Comparison of ENCODE assay signal across 23 cellular contexts in the genomic region with DNA sequence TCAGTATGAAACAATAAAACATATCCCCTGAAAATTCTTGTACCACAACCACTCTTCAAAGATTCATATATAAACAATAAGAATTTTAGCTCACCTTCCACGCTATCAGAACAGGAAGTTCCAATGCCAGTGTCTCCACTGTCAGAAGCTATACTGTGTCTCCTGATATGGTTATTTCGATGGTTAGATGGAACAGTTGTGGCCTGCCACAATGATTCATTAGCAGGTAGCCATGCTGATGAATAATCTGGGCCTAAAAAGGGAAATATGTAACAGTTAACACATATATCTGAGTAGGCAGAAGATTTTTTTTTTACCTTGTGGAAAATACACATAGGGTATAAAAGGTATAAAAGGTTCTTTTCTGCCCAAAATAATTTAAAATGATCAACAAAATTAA. TPM values are rescaled to one million over a fixed set of nuclear protein-coding genes. Genes with fewer than 3 reads are reported as not detected.
DNase-seq lines count a peak whose midpoint lies in the region; ATAC-seq, FAIRE-seq and TF ChIP-seq lines count a peak whose summit lies in the region.
"Had no signal": no experiment of that assay in that cellular context is flagged by ENCODE, and none has a peak within 500 bp of the region (broad histone marks: within the 10 kb centered on the region; RNA-seq: fewer than 3 reads in every experiment).

No MANE protein-coding gene starts in this region.

- no peaks in the 10 kb centered on the region for H3K9me3 ChIP-seq in CD4-positive, alpha-beta memory T cell (ENCODE audit: control insufficient read depth in 1 of 2, low read length in 2 of 2)
- H3K9me3 ChIP-seq: left lung, upper lobe of left lung had no signal

- peaks cover 18% of the 10 kb centered on the region for H3K4me1 ChIP-seq in CD4-positive, alpha-beta memory T cell (ENCODE audit: insufficient read depth, low read length)
- H3K4me1 ChIP-seq: left lung, upper lobe of left lung had no signal

- H3K27ac Mint-ChIP-seq in T-helper 2 cell treated with Interferon-gamma antibody and Interleukin-4, amounts not matched to agents 5 μg/mL and 100 μg/mL, for 36 hours, result no peak overlapping the region
- no peak overlapping the region for H3K27ac Mint-ChIP-seq in natural killer cell
- H3K27ac Mint-ChIP-seq in CD4-positive, alpha-beta memory T cell, result peak overlapping the region in 1 of 7 donors; percentile 29
- H3K27ac Mint-ChIP-seq: IgD-negative memory B cell; nephron progenitor cell; T-helper 1 cell treated with Interleukin-12 subunit alpha and Interleukin-12 subunit beta and Interleukin-4 antibody, amounts not matched to agents 30 μg/mL and 1 μg/mL, for 36 hours had no signal

- H3K27ac ChIP-seq in CD4-positive, alpha-beta memory T cell (ENCODE audit: low read depth, low read length), result no peak overlapping the region
- H3K27ac ChIP-seq: left lung, upper lobe of left lung had no signal

- peaks cover 8% of the 10 kb centered on the region for H3K9me3 Mint-ChIP-seq in T-helper 2 cell treated with Interferon-gamma antibody and Interleukin-4, amounts not matched to agents 5 μg/mL and 100 μg/mL, for 36 hours
- no peaks in the 10 kb centered on the region for H3K9me3 Mint-ChIP-seq in natural killer cell
- H3K9me3 Mint-ChIP-seq in CD4-positive, alpha-beta memory T cell, result peaks cover 0 to 4% (median 0%) of the 10 kb centered on the region in 8 donors
- H3K9me3 Mint-ChIP-seq: IgD-negative memory B cell had no signal

- intact Hi-C loops in natural killer cell (cut with micrococcal nuclease), result no loop called here
- intact Hi-C loops in CD4-positive, alpha-beta memory T cell (cut with micrococcal nuclease), result no loop called here

- POLR2A ChIA-PET in CD4-positive, alpha-beta memory T cell (lab: Charles Lee; ENCODE audit: partially characterized antibody), result interaction anchor here (0.6 to 1.4 kb wide), 2 partner anchors 19 to 156 kb away, joined by 3 to 4 read pairs; a partner anchor contains a TSS

- H3K4me3 ChIP-seq in bronchial epithelial cell (ENCODE audit: low read depth, low read length), result no peak overlapping the region
- H3K4me3 ChIP-seq in CD4-positive, alpha-beta memory T cell (ENCODE audit: low read length in 2 of 2), result no peak overlapping the region
- H3K4me3 ChIP-seq: left lung, upper lobe of left lung had no signal

- peak; percentile 38 for DNase-seq in T-helper 2 cell treated with Interferon-gamma antibody and Interleukin-4, amounts not matched to agents 5 μg/mL and 100 μg/mL, for 36 hours (ENCODE audit: low spot score)
- DNase-seq in T-helper 2 cell (no peak), bronchial epithelial cell (ENCODE audit: low read depth) (peak; percentile 76), natural killer cell (no peak)
- DNase-seq in stimulated activated CD4-positive, alpha-beta T cell treated with anti-CD3 and anti-CD28 coated beads, Interleukin-4, amount 100 ng/mL, for 24 hours, result peak; percentile 27
- DNase-seq in stimulated activated CD4-positive, alpha-beta T cell treated with anti-CD3 and anti-CD28 coated beads, Interleukin-2, amount 100 ng/mL, for 48 hours, result no peak
- DNase-seq in CD4-positive, alpha-beta memory T cell, result no peak
- DNase-seq: 8988T; activated CD8-positive, alpha-beta memory T cell treated with anti-CD3 and anti-CD28 coated beads, Interleukin-2, amount 50 U/mL, for 4 hours; cortex of kidney; DMS79; head of caudate nucleus; left lung; midbrain; MM.1S; NCI-H1694 treated with DMSO at 0.1 percent for 48 hours; nephron progenitor cell; stimulated activated CD4-positive, alpha-beta T cell treated with anti-CD3 and anti-CD28 coated beads, Interleukin-1b, Interleukin-23, amount 100 ng/mL, for 48 hours; upper lobe of left lung had no signal

- H3K27me3 Mint-ChIP-seq in T-helper 2 cell treated with Interferon-gamma antibody and Interleukin-4, amounts not matched to agents 5 μg/mL and 100 μg/mL, for 36 hours (ENCODE audit: low read depth), result no peaks in the 10 kb centered on the region
- H3K27me3 Mint-ChIP-seq in natural killer cell (ENCODE audit: low read depth in 2 of 2), result no peaks in the 10 kb centered on the region
- H3K27me3 Mint-ChIP-seq in CD4-positive, alpha-beta memory T cell, result no peaks in the 10 kb centered on the region
- H3K27me3 Mint-ChIP-seq: IgD-negative memory B cell had no signal

- H3K4me1 Mint-ChIP-seq in T-helper 2 cell treated with Interferon-gamma antibody and Interleukin-4, amounts not matched to agents 5 μg/mL and 100 μg/mL, for 36 hours (ENCODE audit: low read depth), result peaks cover 15% of the 10 kb centered on the region
- H3K4me1 Mint-ChIP-seq in natural killer cell, result peaks cover 43 to 44% of the 10 kb centered on the region in 2 donors
- peaks cover 34 to 74% (median 54%) of the 10 kb centered on the region in 4 donors for H3K4me1 Mint-ChIP-seq in CD4-positive, alpha-beta memory T cell
- H3K4me1 Mint-ChIP-seq: nephron progenitor cell had no signal

- peaks cover 3% of the 10 kb centered on the region for H3K36me3 ChIP-seq in bronchial epithelial cell (ENCODE audit: control insufficient read depth, insufficient read depth, low read length)
- H3K36me3 ChIP-seq in CD4-positive, alpha-beta memory T cell (ENCODE audit: insufficient read depth, low read length), result peaks cover 8% of the 10 kb centered on the region

- no peak for FAIRE-seq in bronchial epithelial cell (lab: Jason Lieb, UNC)
- FAIRE-seq: GM12891 had no signal

- CTCF ChIA-PET in CD4-positive, alpha-beta memory T cell (lab: Charles Lee; ENCODE audit: partially characterized antibody), result interaction anchor here (1.5 to 1.6 kb wide), 2 partner anchors 12 to 14 kb away, joined by 4 to 5 read pairs; no protein-coding TSS in a partner anchor

- H3K27me3 ChIP-seq in bronchial epithelial cell (ENCODE audit: control insufficient read depth, insufficient read depth, low read length), result no peaks in the 10 kb centered on the region
- no peaks in the 10 kb centered on the region for H3K27me3 ChIP-seq in CD4-positive, alpha-beta memory T cell (ENCODE audit: insufficient read depth, low read length)
- H3K27me3 ChIP-seq: left lung, upper lobe of left lung had no signal

- ATAC-seq in natural killer cell, result no peak
- no peak for ATAC-seq in GM18858 (IDR thresholded peaks at IDR 0.05; ENCODE audit: unreplicated experiment)
- ATAC-seq: left lung had no signal

- H3K36me3 Mint-ChIP-seq in T-helper 2 cell treated with Interferon-gamma antibody and Interleukin-4, amounts not matched to agents 5 μg/mL and 100 μg/mL, for 36 hours (ENCODE audit: low read depth), result peaks cover 59% of the 10 kb centered on the region
- no peaks in the 10 kb centered on the region for H3K36me3 Mint-ChIP-seq in natural killer cell
- peaks cover 38 to 57% of the 10 kb centered on the region in 2 donors for H3K36me3 Mint-ChIP-seq in CD4-positive, alpha-beta memory T cell

- H3K4me3 Mint-ChIP-seq in T-helper 2 cell treated with Interferon-gamma antibody and Interleukin-4, amounts not matched to agents 5 μg/mL and 100 μg/mL, for 36 hours, result no peak overlapping the region
- no peak overlapping the region for H3K4me3 Mint-ChIP-seq in natural killer cell
- no peak overlapping the region for H3K4me3 Mint-ChIP-seq in CD4-positive, alpha-beta memory T cell
- H3K4me3 Mint-ChIP-seq: IgD-negative memory B cell; nephron progenitor cell; T-helper 1 cell treated with Interleukin-12 subunit alpha and Interleukin-12 subunit beta and Interleukin-4 antibody, amounts not matched to agents 30 μg/mL and 1 μg/mL, for 36 hours had no signal

- no peak for TF ChIP-seq CTCF in bronchial epithelial cell (IDR thresholded peaks at IDR 0.05; ENCODE audit: insufficient read depth, low read length, severe bottlenecking)
- no peak for TF ChIP-seq CTCF in natural killer cell (IDR thresholded peaks at IDR 0.05)

RNA-seq across cellular contexts. Expression of a gene that starts 19.0 kb away (rescaled TPM):
- total RNA-seq in bronchial epithelial cell (6.7 and 7.1 TPM in 2 replicates), natural killer cell (10 to 100 TPM; 75.0 to 85.2 (median 82.0) TPM)
- 10 to 100 TPM; 64.9 to 71.1 TPM for total RNA-seq in CD4-positive, alpha-beta memory T cell
- polyA plus RNA-seq in CD4-positive, alpha-beta memory T cell, result 10 to 100 TPM; 32.7 to 35.9 TPM

Comparison
In these comparisons a context has a peak if more than half of its experiments do, and no peak if none do; other contexts are left out.
1. DNase-seq: peak in T-helper 2 cell treated with Interferon-gamma antibody and Interleukin-4, amounts not matched to agents 5 μg/mL and 100 μg/mL, for 36 hours (single experiment), stimulated activated CD4-positive, alpha-beta T cell treated with anti-CD3 and anti-CD28 coated beads, Interleukin-4, amount 100 ng/mL, for 24 hours (single experiment) and bronchial epithelial cell (single experiment); none in T-helper 2 cell (0 of 5), stimulated activated CD4-positive, alpha-beta T cell treated with anti-CD3 and anti-CD28 coated beads, Interleukin-2, amount 100 ng/mL, for 48 hours (0 of 2), natural killer cell (single experiment) and CD4-positive, alpha-beta memory T cell (0 of 5).